In genomic region chr4:172649143-172649542, GRCh38 we compare ENCODE assay signal across 29 cellular contexts.
"Had no signal": no experiment of that assay in that cellular context is flagged by ENCODE, and none has a peak within 500 bp of the region (broad histone marks: within the 10 kb centered on the region; RNA-seq: fewer than 3 reads in every experiment).

No MANE protein-coding gene starts in this region.

- ATAC-seq: activated CD4-positive, CD25-positive, alpha-beta regulatory T cell treated with anti-CD3 and anti-CD28 coated beads, Interleukin-2, amount 50 U/mL, for 24 hours; activated CD8-positive, alpha-beta T cell treated with anti-CD3 and anti-CD28 coated beads for 36 hours; activated T-cell treated with anti-CD3 and anti-CD28 coated beads, Interleukin-2, amount 50 U/mL, for 4 hours; activated T-helper 17 cell treated with anti-CD3 and anti-CD28 coated beads, Interleukin-2, amount 50 U/mL, for 72 hours; esophagus mucosa; gastrocnemius medialis; heart left ventricle had no signal

- H3K9me3 ChIP-seq: gastrocnemius medialis, heart left ventricle had no signal

- DNase-seq: activated B cell treated with CpG ODN at 0.5 μM for 24 hours; activated CD4-positive, alpha-beta T cell treated with anti-CD3 and anti-CD28 coated beads for 48 hours; activated CD4-positive, alpha-beta T cell treated with anti-CD3 and anti-CD28 coated beads, Interleukin-2, amount 50 U/mL, for 1 hour; activated CD4-positive, alpha-beta T cell treated with anti-CD3 and anti-CD28 coated beads, Interleukin-2, amount 50 U/mL, for 48 hours; activated CD8-positive, alpha-beta memory T cell treated with anti-CD3 and anti-CD28 coated beads for 24 hours; activated CD8-positive, alpha-beta T cell treated with anti-CD3 and anti-CD28 coated beads for 36 hours; activated effector memory CD4-positive, alpha-beta T cell treated with Interleukin-2 at 50 U/mL for 16 hours; activated gamma-delta T cell treated with Interleukin-2 at 50 U/mL for 16 hours; activated naive CD4-positive, alpha-beta T cell treated with anti-CD3 and anti-CD28 coated beads, Interleukin-2, amount 50 U/mL, for 16 hours; activated naive CD4-positive, alpha-beta T cell treated with Interleukin-2 at 50 U/mL for 16 hours; activated T-cell treated with anti-CD3 and anti-CD28 coated beads, Interleukin-2, amount 50 U/mL, for 4 hours; amniotic stem cell; anterior cingulate cortex; brain microvascular endothelial cell; dorsolateral prefrontal cortex; effector memory CD4-positive, alpha-beta T cell; endodermal cell; gastrocnemius medialis; glutamatergic neuron; heart left ventricle; T1000; WERI-Rb-1 had no signal

- H3K36me3 ChIP-seq: brain microvascular endothelial cell, gastrocnemius medialis, heart left ventricle, WERI-Rb-1 had no signal

- H3K4me1 ChIP-seq: foreskin keratinocyte, gastrocnemius medialis, heart left ventricle had no signal

- H3K4me3 ChIP-seq: coronary artery, dorsolateral prefrontal cortex, gastrocnemius medialis, heart left ventricle had no signal

- H3K27me3 ChIP-seq: brain microvascular endothelial cell, dorsolateral prefrontal cortex, foreskin keratinocyte, gastrocnemius medialis, heart left ventricle had no signal

- FAIRE-seq: astrocyte, bronchial epithelial cell had no signal

- H3K27ac ChIP-seq: brain microvascular endothelial cell, coronary artery, dorsolateral prefrontal cortex, foreskin keratinocyte, gastrocnemius medialis, heart left ventricle, WERI-Rb-1 had no signal
